Comparison of ENCODE assay signal across 8 cellular contexts in genomic region chr10:97320480-97321031, GRCh38. TPM values are rescaled to one million over a fixed set of nuclear protein-coding genes. Genes with fewer than 3 reads are reported as not detected.
DNase-seq lines count a peak whose midpoint lies in the region; ATAC-seq and TF ChIP-seq lines count a peak whose summit lies in the region.

No MANE protein-coding gene starts in this region.

- POLR2A ChIA-PET in activated CD4-positive, alpha-beta T cell treated with anti-CD3 and anti-CD28 coated beads, Interleukin-2, amount 10 ng/mL, durations not matched to agents 7 days and 5 days (lab: Charles Lee): no interaction called here

- H3K4me3 ChIP-seq in H7 (ENCODE audit: insufficient read depth, low read depth, low read length): peak overlapping the region; percentile 73
- peak overlapping the region; percentile 70 to 98 (median 84) for H3K4me3 ChIP-seq in esophagus squamous epithelium

- H3K4me1 Mint-ChIP-seq in activated CD4-positive, alpha-beta T cell treated with anti-CD3 and anti-CD28 coated beads, Interleukin-2, amount 10 ng/mL, durations not matched to agents 7 days and 5 days: peaks cover 29% of the 10 kb centered on the region

- peaks cover 9% of the 10 kb centered on the region for H3K27me3 Mint-ChIP-seq in activated CD4-positive, alpha-beta T cell treated with anti-CD3 and anti-CD28 coated beads, Interleukin-2, amount 10 ng/mL, durations not matched to agents 7 days and 5 days

- peaks cover 11 to 35% (median 12%) of the 10 kb centered on the region in 3 donors for H3K4me1 ChIP-seq in esophagus squamous epithelium

- TF ChIP-seq CTCF in esophagus squamous epithelium (IDR thresholded peaks at IDR 0.05) (no peak), omental fat pad (IDR thresholded peaks at IDR 0.05) (no peak), GM13976 (IDR thresholded peaks at IDR 0.05; ENCODE audit: borderline replicate concordance, control extremely low read depth, extremely low read depth, insufficient read depth, missing control alignments) (no peak)

- H3K27me3 ChIP-seq in H7 (ENCODE audit: control insufficient read depth, insufficient read depth, low read length): peaks cover 19% of the 10 kb centered on the region
- no peaks in the 10 kb centered on the region for H3K27me3 ChIP-seq in esophagus squamous epithelium

- no peaks in the 10 kb centered on the region for H3K36me3 ChIP-seq in H7 (replicated peaks; ENCODE audit: control insufficient read depth, insufficient read depth, low read length)
- H3K36me3 ChIP-seq in esophagus squamous epithelium: no peaks in the 10 kb centered on the region

- H3K4me3 Mint-ChIP-seq in activated CD4-positive, alpha-beta T cell treated with anti-CD3 and anti-CD28 coated beads, Interleukin-2, amount 10 ng/mL, durations not matched to agents 7 days and 5 days: peak overlapping the region; percentile 80

- H3K9me3 Mint-ChIP-seq in activated CD4-positive, alpha-beta T cell treated with anti-CD3 and anti-CD28 coated beads, Interleukin-2, amount 10 ng/mL, durations not matched to agents 7 days and 5 days: no peaks in the 10 kb centered on the region

- peak overlapping the region; percentile 88 for H3K27ac Mint-ChIP-seq in activated CD4-positive, alpha-beta T cell treated with anti-CD3 and anti-CD28 coated beads, Interleukin-2, amount 10 ng/mL, durations not matched to agents 7 days and 5 days

- DNase-seq in H7: peak; percentile 34
- DNase-seq in activated CD4-positive, alpha-beta T cell treated with anti-CD3 and anti-CD28 coated beads, Interleukin-2, amount 10 ng/mL, durations not matched to agents 7 days and 5 days: peak; percentile 18
- DNase-seq in esophagus squamous epithelium (lab: John Stamatoyannopoulos, UW): no peak
- DNase-seq in omental fat pad (ENCODE audit: low spot score): no peak
- DNase-seq in superior temporal gyrus (ENCODE audit: extremely low spot score): no peak
- DNase-seq in GDM1 (lab: John Stamatoyannopoulos, UW): no peak
- no peak for DNase-seq in GM13976 (ENCODE audit: low spot score)

- ATAC-seq in omental fat pad (ENCODE audit: low FRiP score): peak; percentile 19
- no peak for ATAC-seq in GM19467 (IDR thresholded peaks at IDR 0.05; ENCODE audit: unreplicated experiment)

- intact Hi-C loops in esophagus squamous epithelium (cut with DNase I): no loop called here

- H3K27ac ChIP-seq in esophagus squamous epithelium: peak overlapping the region; percentile 89 to 99 (median 98)

- peaks cover 2% of the 10 kb centered on the region for H3K36me3 Mint-ChIP-seq in activated CD4-positive, alpha-beta T cell treated with anti-CD3 and anti-CD28 coated beads, Interleukin-2, amount 10 ng/mL, durations not matched to agents 7 days and 5 days (ENCODE audit: low read depth)

- WGBS in esophagus squamous epithelium, 2 donors: 8 to 21% methylated on average over 13 to 22 of the region's 24 CpGs

- in situ Hi-C loops in GM13976 (cut with MboI; ENCODE audit: low sequenced_read_pairs, unreplicated experiment): no loop called here

- no peaks in the 10 kb centered on the region for H3K9me3 ChIP-seq in esophagus squamous epithelium

- CTCF ChIA-PET in activated CD4-positive, alpha-beta T cell treated with anti-CD3 and anti-CD28 coated beads, Interleukin-2, amount 10 ng/mL, durations not matched to agents 7 days and 5 days (lab: Charles Lee): interaction anchor here (1.0 to 2.0 kb wide), 3 partner anchors 8 to 12 kb away, joined by 4 to 9 read pairs (median 5); no protein-coding TSS in a partner anchor

- TF ChIP-seq POLR2A in esophagus squamous epithelium (IDR thresholded peaks at IDR 0.05): no peak

RNA-seq across cellular contexts. Expression of gene FRAT1, which starts 1.5 kb away (rescaled TPM):
- 5.2 and 6.2 TPM in 2 replicates for total RNA-seq in H7 (2014; rRNA removed; shearing (Covaris generic))
- 1 to 10 TPM; 5.8 to 6.2 TPM for total RNA-seq in activated CD4-positive, alpha-beta T cell treated with anti-CD3 and anti-CD28 coated beads, Interleukin-2, amount 10 ng/mL, durations not matched to agents 7 days and 5 days
- total RNA-seq in esophagus squamous epithelium: 1 to 10 TPM; 1.7 to 6.1 (median 3.9) TPM
- 10 to 100 TPM in 1 of 4 donors, 1 to 10 TPM in 3; 4.2 to 22.9 (median 5.9) TPM for total RNA-seq in omental fat pad

RNA-seq across cellular contexts. Expression of gene FRAT2, which starts 14.0 kb away (rescaled TPM):
- total RNA-seq in H7 (2014; rRNA removed; shearing (Covaris generic)): 46.8 and 67.0 TPM in 2 replicates
- 10 to 100 TPM in 1 of 2 experiments, 1 to 10 TPM in 1; 9.0 to 10.7 TPM for total RNA-seq in activated CD4-positive, alpha-beta T cell treated with anti-CD3 and anti-CD28 coated beads, Interleukin-2, amount 10 ng/mL, durations not matched to agents 7 days and 5 days
- total RNA-seq in esophagus squamous epithelium (10 to 100 TPM; 16.6 to 29.4 (median 20.3) TPM), omental fat pad (10 to 100 TPM in 3 of 4 donors, 1 to 10 TPM in 1; 8.4 to 32.9 (median 14.2) TPM)

RNA-seq across cellular contexts. Expression of gene ARHGAP19, which starts 28.1 kb away (rescaled TPM):
- total RNA-seq in H7 (2014; rRNA removed; shearing (Covaris generic)): 38.7 and 54.0 TPM in 2 replicates
- 10 to 100 TPM; 56.6 to 58.5 TPM for total RNA-seq in activated CD4-positive, alpha-beta T cell treated with anti-CD3 and anti-CD28 coated beads, Interleukin-2, amount 10 ng/mL, durations not matched to agents 7 days and 5 days
- 10 to 100 TPM in 1 of 4 donors, 1 to 10 TPM in 3; 3.7 to 15.4 (median 7.5) TPM for total RNA-seq in esophagus squamous epithelium
- total RNA-seq in omental fat pad: 10 to 100 TPM in 1 of 4 donors, 1 to 10 TPM in 3; 4.5 to 19.4 (median 5.3) TPM

Comparison
In these comparisons a context has a peak if more than half of its experiments do, and no peak if none do; other contexts are left out.
1. DNase-seq: peak in H7 (single experiment) and activated CD4-positive, alpha-beta T cell treated with anti-CD3 and anti-CD28 coated beads, Interleukin-2, amount 10 ng/mL, durations not matched to agents 7 days and 5 days (single experiment); none in esophagus squamous epithelium (single experiment), omental fat pad (single experiment), superior temporal gyrus (single experiment), GDM1 (single experiment) and GM13976 (single experiment).